ENCODE assay signal across 8 cellular contexts in the genomic region with DNA sequence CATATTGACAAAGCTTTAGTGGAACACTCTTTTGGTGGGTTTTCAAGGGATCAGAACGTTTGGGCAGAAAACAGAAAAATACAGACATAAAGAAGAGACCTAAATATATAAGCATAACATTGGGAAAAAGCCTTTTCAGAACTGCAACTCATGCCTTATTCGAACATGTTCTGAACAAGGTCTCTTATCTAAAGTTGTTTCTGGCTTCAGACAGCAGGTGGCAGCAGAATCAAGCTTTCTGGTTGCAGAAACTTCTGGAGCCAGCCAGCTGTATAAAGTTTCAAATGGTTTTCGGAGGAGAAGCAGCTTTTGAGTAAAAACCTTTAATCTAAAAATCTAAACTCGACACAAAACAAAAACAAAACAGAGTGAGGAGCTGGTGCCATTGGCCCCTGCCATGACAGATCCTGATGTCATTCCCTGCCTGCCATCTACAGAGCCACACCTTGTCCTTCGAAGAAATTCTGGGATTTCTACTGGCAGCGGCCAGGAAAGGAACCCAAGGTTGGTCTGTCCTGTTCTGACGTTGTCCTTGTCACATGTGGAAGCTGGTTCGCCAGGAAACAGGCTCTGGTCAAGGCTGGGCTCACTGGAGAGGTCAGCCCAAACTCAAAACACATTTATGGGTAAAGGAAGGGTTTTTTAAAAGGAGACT. TPM values are rescaled to one million over a fixed set of nuclear protein-coding genes. Genes with fewer than 3 reads are reported as not detected.
A peak's percentile ranks its signal among the peaks of the same experiment; 100 is the strongest.
DNase-seq lines count a peak whose midpoint lies in the region; ATAC-seq and TF ChIP-seq lines count a peak whose summit lies in the region.
"Not testable (repeated sequence)": the region's sequence is repeated elsewhere in the genome, so short reads cannot be mapped to it uniquely, and the experiment has no call there.

No MANE protein-coding gene starts in this region.

- not testable (repeated sequence) for H3K4me3 Mint-ChIP-seq in endodermal cell

- intact Hi-C loops in right lobe of liver (cut with DNase I); spleen (cut with DNase I; ENCODE audit: low total_unique reads): not testable (repeated sequence)

- TF ChIP-seq CTCF in 22Rv1 (IDR thresholded peaks at IDR 0.05) (peak; percentile 27), endodermal cell (conservative IDR thresholded peaks at IDR 0.05) (peak; percentile 68), right lobe of liver (IDR thresholded peaks at IDR 0.05) (peak; percentile 25 to 52 (median 35)), spleen (IDR thresholded peaks at IDR 0.05 in 8 of 11, conservative IDR thresholded peaks at IDR 0.05 in 3 of 11) (peak in 7 of 11 experiments; percentile 16 to 55 (median 41))

- ATAC-seq in GM18511 (IDR thresholded peaks at IDR 0.05; ENCODE audit: unreplicated experiment) = peak; percentile 65
- peak; percentile 83 to 96 (median 86) for ATAC-seq in right lobe of liver

- DNase-seq in NCI-H1694 (lab: John Stamatoyannopoulos, UW) (peak; percentile 70), T-helper 1 cell (peak in 4 of 5 donors; percentile 5 to 33 (median 16)), right lobe of liver (peak in 1 of 3 donors; percentile 49)
- peak; percentile 36 to 37 for DNase-seq in activated T-cell treated with anti-CD3 and anti-CD28 coated beads, Interleukin-2, amount 50 U/mL, for 48 hours
- not testable (repeated sequence) for DNase-seq in endodermal cell, spleen

- H3K9me3 Mint-ChIP-seq in endodermal cell = not testable (repeated sequence)

- H3K27me3 Mint-ChIP-seq in endodermal cell (ENCODE audit: insufficient read depth) = not testable (repeated sequence)

- not testable (repeated sequence) for H3K36me3 ChIP-seq in endodermal cell (ENCODE audit: control insufficient read depth, insufficient read depth, low read length); right lobe of liver; spleen

- H3K9ac ChIP-seq in endodermal cell (ENCODE audit: extremely low read depth, low read length, poor library complexity, severe bottlenecking) = not testable (repeated sequence)

- not testable (repeated sequence) for H3K27me3 ChIP-seq in endodermal cell (ENCODE audit: control insufficient read depth, insufficient read depth, low read length, poor library complexity, severe bottlenecking); right lobe of liver; spleen (replicated peaks in 1 of 7)

- H3K27ac Mint-ChIP-seq in endodermal cell = not testable (repeated sequence)

- 56% methylated on average over 1 of the region's 8 CpGs; no CpG with 5 or more reads in 1 of the 2 experiments for WGBS in endodermal cell (ENCODE audit: insufficient coverage in 1 of 2, insufficient read length in 1 of 2), 2 experiments
- WGBS in right lobe of liver (ENCODE audit: insufficient coverage, low coverage, low lambda C conversion rate, missing lambda C conversion rate) = 0% methylated on average over 2 of the region's 8 CpGs
- 1 to 21% (median 5%) methylated on average over 2 to 3 of the region's 8 CpGs for WGBS in spleen, 5 donors

- H3K36me3 Mint-ChIP-seq in endodermal cell (ENCODE audit: low read depth) = not testable (repeated sequence)

- not testable (repeated sequence) for H3K4me1 Mint-ChIP-seq in endodermal cell

- not testable (repeated sequence) for H3K4me3 ChIP-seq in endodermal cell (ENCODE audit: low read length); right lobe of liver; spleen

- not testable (repeated sequence) for H3K27ac ChIP-seq in 22Rv1; endodermal cell (ENCODE audit: low read depth, low read length); right lobe of liver
- H3K27ac ChIP-seq in spleen = peak overlapping the region in 4 of 8 donors; percentile 31 to 68 (median 58)

- not testable (repeated sequence) for H3K4me1 ChIP-seq in endodermal cell (ENCODE audit: control insufficient read depth, insufficient read depth, low read length); right lobe of liver; spleen

- not testable (repeated sequence) for TF ChIP-seq POLR2A in right lobe of liver (IDR thresholded peaks at IDR 0.05); spleen (IDR thresholded peaks at IDR 0.05)

- H3K9me3 ChIP-seq in endodermal cell (ENCODE audit: control insufficient read depth, low read length); right lobe of liver; spleen: not testable (repeated sequence)

RNA-seq across cellular contexts. Expression of a gene that starts 35.2 kb away (rescaled TPM):
- total RNA-seq in endodermal cell (1 to 10 TPM; 5.4 to 5.8 TPM), right lobe of liver (under 1 TPM in 2 of 6 experiments, not detected in 4; 0.17 to 0.20 TPM), spleen (1 to 10 TPM in 3 of 7 donors, under 1 TPM in 4; 0.32 to 1.9 (median 0.79) TPM)
- polyA plus RNA-seq in endodermal cell (2013, experiment 1 of 2) = 14.5 TPM
- polyA plus RNA-seq in endodermal cell (2013, experiment 2 of 2) = 13.1 TPM
- polyA plus RNA-seq in spleen = 1 to 10 TPM in 1 of 3 donors, under 1 TPM in 2; 0.80 to 2.4 (median 0.89) TPM
